14 cellular contexts compared by ENCODE assay signal in the genomic region with DNA sequence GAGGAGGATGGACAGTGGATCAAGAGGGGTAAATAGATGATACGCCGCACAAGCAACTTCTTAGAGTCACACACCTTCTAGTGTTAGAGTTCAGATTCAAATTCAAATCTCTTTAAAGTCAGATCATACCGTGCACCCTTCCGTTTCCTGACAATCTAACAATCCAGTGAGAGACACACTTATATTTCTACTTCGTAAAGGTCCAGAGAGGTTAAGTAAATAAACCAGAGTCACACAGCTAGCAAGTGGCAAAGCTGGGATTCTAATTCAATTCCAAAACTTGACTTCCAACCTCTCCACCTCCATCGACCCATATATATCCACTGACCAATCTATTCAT. TPM values are rescaled to one million over a fixed set of nuclear protein-coding genes. Genes with fewer than 3 reads are reported as not detected.
DNase-seq lines count a peak whose midpoint lies in the region; ATAC-seq and TF ChIP-seq lines count a peak whose summit lies in the region.
"Had no signal": no experiment of that assay in that cellular context is flagged by ENCODE, and none has a peak within 500 bp of the region (broad histone marks: within the 10 kb centered on the region; RNA-seq: fewer than 3 reads in every experiment).

No MANE protein-coding gene starts in this region.

- H3K27ac ChIP-seq in CD4-positive, alpha-beta memory T cell (ENCODE audit: low read depth, low read length) = no peak overlapping the region
- no peak overlapping the region for H3K27ac ChIP-seq in gastroesophageal sphincter

- CTCF ChIA-PET in CD4-positive, alpha-beta memory T cell (lab: Charles Lee; ENCODE audit: partially characterized antibody) = interaction anchor here (1.0 to 4.0 kb wide), 3 partner anchors 10 to 17 kb away, joined by 3 to 24 read pairs (median 6); no protein-coding TSS in a partner anchor
- CTCF ChIA-PET in T-cell (lab: Charles Lee) = interaction anchor here in 1 of 2 donors (0.8 kb wide), 1 partner anchor 13 kb away, joined by 3 read pairs; no protein-coding TSS in a partner anchor

- TF ChIP-seq POLR2A in gastroesophageal sphincter (IDR thresholded peaks at IDR 0.05) = no peak

- H3K4me1 Mint-ChIP-seq in activated naive CD4-positive, alpha-beta T cell treated with anti-CD3 and anti-CD28 coated beads, Interleukin-2, amount 50 U/mL, for 24 hours = peaks cover 86% of the 10 kb centered on the region
- peaks cover 41 to 78% (median 65%) of the 10 kb centered on the region in 4 donors for H3K4me1 Mint-ChIP-seq in CD4-positive, alpha-beta memory T cell
- H3K4me1 Mint-ChIP-seq in T-cell = peaks cover 67 to 84% (median 81%) of the 10 kb centered on the region in 3 donors
- peaks cover 30 to 68% of the 10 kb centered on the region in 2 donors for H3K4me1 Mint-ChIP-seq in immature natural killer cell

- no peaks in the 10 kb centered on the region for H3K9me3 ChIP-seq in CD4-positive, alpha-beta memory T cell (ENCODE audit: control insufficient read depth in 1 of 2, low read length in 2 of 2)
- H3K9me3 ChIP-seq in gastroesophageal sphincter = peaks cover 0 to 5% (median 0%) of the 10 kb centered on the region in 3 donors

- no peak overlapping the region for H3K4me3 Mint-ChIP-seq in activated naive CD4-positive, alpha-beta T cell treated with anti-CD3 and anti-CD28 coated beads, Interleukin-2, amount 50 U/mL, for 24 hours
- peak overlapping the region in 7 of 8 donors; percentile 37 to 77 (median 66) for H3K4me3 Mint-ChIP-seq in CD4-positive, alpha-beta memory T cell
- H3K4me3 Mint-ChIP-seq in T-cell (peak overlapping the region; percentile 7 to 58 (median 25)), immature natural killer cell (peak overlapping the region in 1 of 5 donors; percentile 40)
- H3K4me3 Mint-ChIP-seq: HFFc6 had no signal

- H3K27ac Mint-ChIP-seq in activated naive CD4-positive, alpha-beta T cell treated with anti-CD3 and anti-CD28 coated beads, Interleukin-2, amount 50 U/mL, for 24 hours = peak overlapping the region; percentile 53
- H3K27ac Mint-ChIP-seq in activated naive CD4-positive, alpha-beta T cell treated with anti-CD3 and anti-CD28 coated beads, Interleukin-2, amount 50 U/mL, for 72 hours = peak overlapping the region in 1 of 2 donors; percentile 24
- H3K27ac Mint-ChIP-seq in CD4-positive, alpha-beta memory T cell = peak overlapping the region; percentile 12 to 87 (median 48)
- H3K27ac Mint-ChIP-seq in T-cell (peak overlapping the region; percentile 45 to 78), immature natural killer cell (peak overlapping the region in 4 of 6 donors; percentile 14 to 40 (median 28))
- H3K27ac Mint-ChIP-seq: HFFc6 had no signal

- H3K27me3 ChIP-seq in CD4-positive, alpha-beta memory T cell (ENCODE audit: insufficient read depth, low read length) = no peaks in the 10 kb centered on the region
- H3K27me3 ChIP-seq in gastroesophageal sphincter = no peaks in the 10 kb centered on the region
- H3K27me3 ChIP-seq: MG63 had no signal

- no peak for TF ChIP-seq EP300 in gastroesophageal sphincter (IDR thresholded peaks at IDR 0.05)

- H3K36me3 Mint-ChIP-seq in activated naive CD4-positive, alpha-beta T cell treated with anti-CD3 and anti-CD28 coated beads, Interleukin-2, amount 50 U/mL, for 24 hours = peaks cover 21% of the 10 kb centered on the region
- peaks cover 15 to 17% of the 10 kb centered on the region in 2 donors for H3K36me3 Mint-ChIP-seq in activated naive CD4-positive, alpha-beta T cell treated with anti-CD3 and anti-CD28 coated beads, Interleukin-2, amount 50 U/mL, for 72 hours
- peaks cover 49 to 64% of the 10 kb centered on the region in 2 donors for H3K36me3 Mint-ChIP-seq in CD4-positive, alpha-beta memory T cell
- H3K36me3 Mint-ChIP-seq in T-cell = peaks cover 54% of the 10 kb centered on the region
- H3K36me3 Mint-ChIP-seq in immature natural killer cell = peaks cover 22 to 36% (median 24%) of the 10 kb centered on the region in 3 donors

- no peak for ATAC-seq in activated naive CD4-positive, alpha-beta T cell treated with anti-CD3 and anti-CD28 coated beads, Interleukin-2, amount 50 U/mL, for 72 hours
- ATAC-seq in T-cell (replicated peaks in 1 of 4) (peak in 1 of 4 experiments; percentile 51), GM21528 (IDR thresholded peaks at IDR 0.05; ENCODE audit: low FRiP score, unreplicated experiment) (no peak), gastroesophageal sphincter (no peak)

- POLR2A ChIA-PET in CD4-positive, alpha-beta memory T cell (lab: Charles Lee; ENCODE audit: partially characterized antibody) = interaction anchor here (1.1 to 4.0 kb wide), 4 partner anchors 12 to 207 kb away, joined by 3 to 27 read pairs (median 6); a partner anchor contains a TSS
- POLR2A ChIA-PET in T-cell (lab: Charles Lee) = no interaction called here

- 84 to 93% methylated on average over 5 to 6 of the region's 6 CpGs for WGBS in gastroesophageal sphincter (ENCODE audit: low coverage in 1 of 2), 2 donors

- DNase-seq in activated naive CD4-positive, alpha-beta T cell treated with anti-CD3 and anti-CD28 coated beads, Interleukin-2, amount 50 U/mL, for 72 hours (ENCODE audit: low spot score in 2 of 2) = no peak
- DNase-seq in CD4-positive, alpha-beta memory T cell = no peak
- DNase-seq in T-cell (no peak), immature natural killer cell (no peak), DMS53 treated with DMSO at 0.1 percent for 48 hours (lab: John Stamatoyannopoulos, UW; ENCODE audit: unreplicated experiment) (no peak)
- DNase-seq: HFFc6, MG63, NCI-H1092, NCI-H146, NCI-H2081, NCI-H510A treated with DMSO at 0.1 percent for 48 hours had no signal

- H3K4me1 ChIP-seq in CD4-positive, alpha-beta memory T cell (ENCODE audit: insufficient read depth, low read length) = peaks cover 49% of the 10 kb centered on the region
- no peaks in the 10 kb centered on the region for H3K4me1 ChIP-seq in gastroesophageal sphincter

- H3K9me3 Mint-ChIP-seq in activated naive CD4-positive, alpha-beta T cell treated with anti-CD3 and anti-CD28 coated beads, Interleukin-2, amount 50 U/mL, for 24 hours = no peaks in the 10 kb centered on the region
- no peaks in the 10 kb centered on the region for H3K9me3 Mint-ChIP-seq in activated naive CD4-positive, alpha-beta T cell treated with anti-CD3 and anti-CD28 coated beads, Interleukin-2, amount 50 U/mL, for 72 hours
- peaks cover 0 to 3% (median 0%) of the 10 kb centered on the region in 8 donors for H3K9me3 Mint-ChIP-seq in CD4-positive, alpha-beta memory T cell
- H3K9me3 Mint-ChIP-seq in T-cell (peaks cover 0 to 4% (median 0%) of the 10 kb centered on the region in 3 donors), immature natural killer cell (no peaks in the 10 kb centered on the region)
- H3K9me3 Mint-ChIP-seq: HFFc6 had no signal

- peaks cover 5% of the 10 kb centered on the region for H3K36me3 ChIP-seq in CD4-positive, alpha-beta memory T cell (ENCODE audit: insufficient read depth, low read length)
- peaks cover 0 to 28% of the 10 kb centered on the region in 2 donors for H3K36me3 ChIP-seq in gastroesophageal sphincter

- intact Hi-C loops in CD4-positive, alpha-beta memory T cell (cut with micrococcal nuclease) = loop anchor here (5.0 kb wide), 1 partner anchor 1111 kb away; a partner anchor contains a TSS

- H3K4me3 ChIP-seq in CD4-positive, alpha-beta memory T cell (ENCODE audit: low read length in 2 of 2) = no peak overlapping the region
- H3K4me3 ChIP-seq in gastroesophageal sphincter = no peak overlapping the region
- H3K4me3 ChIP-seq: MG63 had no signal

- H3K27me3 Mint-ChIP-seq in activated naive CD4-positive, alpha-beta T cell treated with anti-CD3 and anti-CD28 coated beads, Interleukin-2, amount 50 U/mL, for 24 hours = no peaks in the 10 kb centered on the region
- no peaks in the 10 kb centered on the region for H3K27me3 Mint-ChIP-seq in CD4-positive, alpha-beta memory T cell
- H3K27me3 Mint-ChIP-seq in T-cell (no peaks in the 10 kb centered on the region), immature natural killer cell (ENCODE audit: low read depth in 3 of 3) (peaks cover 0 to 2% (median 0%) of the 10 kb centered on the region in 3 donors)

- TF ChIP-seq CTCF in gastroesophageal sphincter (IDR thresholded peaks at IDR 0.05) = no peak

RNA-seq across cellular contexts. Expression of a gene that starts 34.0 kb away (rescaled TPM):
- total RNA-seq in activated naive CD4-positive, alpha-beta T cell treated with anti-CD3 and anti-CD28 coated beads, Interleukin-2, amount 50 U/mL, for 72 hours = 100 to 1,000 TPM in 1 of 2 donors, 10 to 100 TPM in 1; 11.4 to 138 TPM
- total RNA-seq in CD4-positive, alpha-beta memory T cell = 100 to 1,000 TPM; 260 to 270 TPM
- 1 to 10 TPM in 1 of 2 donors, under 1 TPM in 1; 0.54 to 4.7 TPM for polyA plus RNA-seq in CD4-positive, alpha-beta memory T cell
- 100 to 1,000 TPM in 3 of 5 donors, 10 to 100 TPM in 2; 45.8 to 237 (median 207) TPM for total RNA-seq in T-cell
- 1 to 10 TPM in 1 of 3 donors, not detected in 2; 2.2 TPM for polyA plus RNA-seq in immature natural killer cell
- total RNA-seq in gastroesophageal sphincter = 1 to 10 TPM in 1 of 4 donors, under 1 TPM in 3; 0.05 to 1.1 (median 0.41) TPM

Comparison
In these comparisons a context has a peak if more than half of its experiments do, and no peak if none do; other contexts are left out.
1. RNA of a gene that starts 34.0 kb away (total RNA-seq): 260 to 270 TPM in CD4-positive, alpha-beta memory T cell, 45.8 to 237 TPM in T-cell and 11.4 to 138 TPM in activated naive CD4-positive, alpha-beta T cell treated with anti-CD3 and anti-CD28 coated beads, Interleukin-2, amount 50 U/mL, for 72 hours; 0.05 to 1.1 TPM in gastroesophageal sphincter; every median in the first group is over 4 times any median in the second.